8 cellular contexts compared by ENCODE assay signal in the genomic region with DNA sequence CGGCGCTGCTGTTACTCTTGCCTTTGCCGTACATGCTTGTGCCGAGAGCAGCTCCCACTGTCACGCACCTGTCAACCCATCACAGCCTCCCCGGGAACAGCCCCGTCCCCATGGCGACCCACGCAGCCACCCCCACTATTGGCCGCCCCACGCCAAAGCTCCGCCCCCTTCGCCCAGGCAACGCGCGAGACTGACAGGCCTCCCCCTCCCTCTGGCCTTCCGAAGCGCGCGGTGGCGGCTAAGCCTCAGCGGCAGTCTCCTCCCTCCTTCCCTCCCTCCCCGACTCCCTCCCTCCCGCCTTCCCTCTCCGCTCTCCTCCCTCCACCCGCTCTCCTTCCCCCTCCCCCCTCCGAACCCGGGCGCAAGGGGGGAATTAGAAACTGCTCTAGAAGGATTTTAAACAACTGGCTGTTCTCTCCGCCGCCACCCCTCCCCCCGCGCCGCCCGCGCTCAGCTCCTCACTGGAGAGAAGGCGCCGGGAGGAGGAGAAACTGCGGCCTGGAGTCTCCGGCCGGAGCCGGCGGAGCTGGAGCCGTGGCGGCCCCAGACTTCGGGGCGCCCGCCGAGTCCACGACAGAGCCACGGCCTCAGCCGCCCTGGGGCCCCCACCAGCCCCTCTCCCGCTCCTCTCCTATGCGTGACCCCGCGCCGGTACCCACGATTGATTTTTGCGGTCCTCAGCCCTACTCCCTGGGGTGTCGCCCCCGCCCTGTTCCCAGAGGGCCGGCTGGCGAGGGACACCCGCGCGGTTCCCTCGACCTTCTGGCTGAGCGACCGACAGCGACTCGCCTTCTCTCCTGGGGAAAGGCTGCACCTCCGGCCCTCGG. TPM values are rescaled to one million over a fixed set of nuclear protein-coding genes. Genes with fewer than 3 reads are reported as not detected.
DNase-seq lines count a peak whose midpoint lies in the region; ATAC-seq and TF ChIP-seq lines count a peak whose summit lies in the region.

A gene (minus strand): TSS at position 89 of the 827 bp plus-strand sequence. CDS start 55 bp downstream, at position 34.

- WGBS in SK-N-SH (ENCODE audit: low lambda C conversion rate) = 2% methylated on average over 38 of the region's 73 CpGs
- 2% methylated on average over 24 of the region's 73 CpGs for WGBS in suprapubic skin

- peak; percentile 68 for TF ChIP-seq RAD21 in SK-N-SH (IDR thresholded peaks at IDR 0.05; ENCODE audit: low read length)

- peaks cover 4% of the 10 kb centered on the region for H3F3A ChIP-seq in SK-N-SH (replicated peaks; ENCODE audit: insufficient read depth)

- no peak for TF ChIP-seq CTCF in NB4 (IDR thresholded peaks at IDR 0.05; ENCODE audit: low read depth, low read length)
- TF ChIP-seq CTCF in SK-N-SH (IDR thresholded peaks at IDR 0.05) = no peak
- TF ChIP-seq CTCF in suprapubic skin (IDR thresholded peaks at IDR 0.05) = no peak

- peak within 1 kb of the TSS; percentile 83 for H2AFZ ChIP-seq in SK-N-SH (ENCODE audit: low read depth)

- H3K9me2 ChIP-seq in SK-N-SH = no peaks in the 10 kb centered on the region

- H3K4me3 ChIP-seq in GM08714 (ENCODE audit: low read length) (peak within 1 kb of the TSS; percentile 80), NB4 (ENCODE audit: low read depth, low read length) (peak within 1 kb of the TSS; percentile 67), SK-N-SH (ENCODE audit: low read depth in 2 of 2, low read length in 1 of 2) (peak within 1 kb of the TSS; percentile 73), suprapubic skin (peak within 1 kb of the TSS; percentile 97)

- H3K4me1 ChIP-seq in SK-N-SH (ENCODE audit: control insufficient read depth in 1 of 2, insufficient read depth in 2 of 2, low read depth in 1 of 2, low read length in 1 of 2) (peaks cover 10 to 15% of the 10 kb centered on the region in 2 experiments; a peak in 3 of 4 replicates), suprapubic skin (peaks cover 60% of the 10 kb centered on the region)

- H3K4me2 ChIP-seq in SK-N-SH = peak within 1 kb of the TSS; percentile 82

- peak within 1 kb of the TSS; percentile 77 for H3K9ac ChIP-seq in SK-N-SH

- H4K20me1 ChIP-seq in SK-N-SH (ENCODE audit: insufficient read depth) = peaks cover 3% of the 10 kb centered on the region; the same call in 1 of the 2 replicates

- TF ChIP-seq EP300 in SK-N-SH (IDR thresholded peaks at IDR 0.05; ENCODE audit: borderline replicate concordance in 1 of 2, low read depth in 1 of 2, low read length in 1 of 2) (peak; percentile 99 to 100), suprapubic skin (IDR thresholded peaks at IDR 0.05) (peak; percentile 26)

- ATAC-seq in HG02571 (IDR thresholded peaks at IDR 0.05; ENCODE audit: unreplicated experiment) = peak; percentile 80

- H3K27me3 ChIP-seq in SK-N-SH (ENCODE audit: insufficient read depth) (no peaks in the 10 kb centered on the region), suprapubic skin (no peaks in the 10 kb centered on the region)

- no peaks in the 10 kb centered on the region; the same call in none of the 2 replicates for H3K79me2 ChIP-seq in SK-N-SH (ENCODE audit: insufficient read depth)

- H3K27ac ChIP-seq in SK-N-SH (ENCODE audit: low read depth in 2 of 2, low read length in 1 of 2) (peak within 1 kb of the TSS; percentile 80 to 95), suprapubic skin (peak within 1 kb of the TSS; percentile 99)

- peak within 1 kb of the TSS; percentile 92 for H3K4me3 Mint-ChIP-seq in activated naive CD4-positive, alpha-beta T cell treated with anti-CD3 and anti-CD28 coated beads, Interleukin-2, amount 50 U/mL, for 24 hours

- CTCF ChIA-PET in SK-N-SH (lab: Yijun Ruan, JAX) = interaction anchor here (0.6 to 4.0 kb wide), 21 partner anchors 9 to 474 kb away, joined by 3 to 56 read pairs (median 4); no protein-coding TSS in a partner anchor

- H3K9me3 ChIP-seq in SK-N-SH (no peaks in the 10 kb centered on the region), suprapubic skin (no peaks in the 10 kb centered on the region)

- TF ChIP-seq POLR2A in NB4 (IDR thresholded peaks at IDR 0.05; ENCODE audit: extremely low read depth, insufficient read length) (peak; percentile 35), suprapubic skin (IDR thresholded peaks at IDR 0.05) (peak in 1 of 2 donors; percentile 45)

- H3K4me1 Mint-ChIP-seq in activated naive CD4-positive, alpha-beta T cell treated with anti-CD3 and anti-CD28 coated beads, Interleukin-2, amount 50 U/mL, for 24 hours = peaks cover 34% of the 10 kb centered on the region

- H3K36me3 ChIP-seq in SK-N-SH (replicated peaks in 1 of 2; ENCODE audit: control insufficient read depth in 1 of 2, insufficient read depth in 2 of 2, low read length in 1 of 2) (no peaks in the 10 kb centered on the region), suprapubic skin (no peaks in the 10 kb centered on the region)

- POLR2A ChIA-PET in SK-N-SH (lab: Yijun Ruan, JAX) = interaction anchor here (0.7 to 2.9 kb wide), 10 partner anchors 28 to 414 kb away, joined by 3 to 97 read pairs (median 5); a partner anchor contains a TSS

- H3K36me3 Mint-ChIP-seq in activated naive CD4-positive, alpha-beta T cell treated with anti-CD3 and anti-CD28 coated beads, Interleukin-2, amount 50 U/mL, for 24 hours = no peaks in the 10 kb centered on the region

- no peaks in the 10 kb centered on the region for H3K9me3 Mint-ChIP-seq in activated naive CD4-positive, alpha-beta T cell treated with anti-CD3 and anti-CD28 coated beads, Interleukin-2, amount 50 U/mL, for 24 hours

- DNase-seq in NB4 (ENCODE audit: low read depth) (peak; percentile 98), SK-N-SH (peak; percentile 97), globus pallidus (ENCODE audit: low spot score) (peak; percentile 100), occipital lobe (lab: John Stamatoyannopoulos, UW) (peak; percentile 100), suprapubic skin (ENCODE audit: low spot score in 2 of 2) (peak; percentile 99 to 100)

- no peaks in the 10 kb centered on the region for H3K27me3 Mint-ChIP-seq in activated naive CD4-positive, alpha-beta T cell treated with anti-CD3 and anti-CD28 coated beads, Interleukin-2, amount 50 U/mL, for 24 hours

- H3K27ac Mint-ChIP-seq in activated naive CD4-positive, alpha-beta T cell treated with anti-CD3 and anti-CD28 coated beads, Interleukin-2, amount 50 U/mL, for 24 hours = peak within 1 kb of the TSS; percentile 85

TF ChIP-seq in SK-N-SH, 30 proteins besides CTCF, POLR2A, EP300 and RAD21 (continues in another document):
- TF ChIP-seq SIN3A (IDR thresholded peaks at IDR 0.05; ENCODE audit: borderline replicate concordance, low read depth, low read length) = peak; percentile 94
- peak; percentile 95 for TF ChIP-seq CHD2 (IDR thresholded peaks at IDR 0.05; ENCODE audit: low read length, partially characterized antibody)
- TF ChIP-seq, protein P1, sequence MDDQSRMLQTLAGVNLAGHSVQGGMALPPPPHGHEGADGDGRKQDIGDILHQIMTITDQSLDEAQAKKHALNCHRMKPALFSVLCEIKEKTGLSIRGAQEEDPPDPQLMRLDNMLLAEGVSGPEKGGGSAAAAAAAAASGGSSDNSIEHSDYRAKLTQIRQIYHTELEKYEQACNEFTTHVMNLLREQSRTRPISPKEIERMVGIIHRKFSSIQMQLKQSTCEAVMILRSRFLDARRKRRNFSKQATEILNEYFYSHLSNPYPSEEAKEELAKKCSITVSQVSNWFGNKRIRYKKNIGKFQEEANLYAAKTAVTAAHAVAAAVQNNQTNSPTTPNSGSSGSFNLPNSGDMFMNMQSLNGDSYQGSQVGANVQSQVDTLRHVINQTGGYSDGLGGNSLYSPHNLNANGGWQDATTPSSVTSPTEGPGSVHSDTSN (IDR thresholded peaks at IDR 0.05) = peak; percentile 98
- TF ChIP-seq YY1 (IDR thresholded peaks at IDR 0.05; ENCODE audit: low read depth) = peak; percentile 66; the same call in 1 of the 2 replicates
- TF ChIP-seq NRF1 (IDR thresholded peaks at IDR 0.05; ENCODE audit: low read depth, low read length) = no peak
- TF ChIP-seq, protein P2, sequence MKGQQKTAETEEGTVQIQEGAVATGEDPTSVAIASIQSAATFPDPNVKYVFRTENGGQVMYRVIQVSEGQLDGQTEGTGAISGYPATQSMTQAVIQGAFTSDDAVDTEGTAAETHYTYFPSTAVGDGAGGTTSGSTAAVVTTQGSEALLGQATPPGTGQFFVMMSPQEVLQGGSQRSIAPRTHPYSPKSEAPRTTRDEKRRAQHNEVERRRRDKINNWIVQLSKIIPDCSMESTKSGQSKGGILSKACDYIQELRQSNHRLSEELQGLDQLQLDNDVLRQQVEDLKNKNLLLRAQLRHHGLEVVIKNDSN (IDR thresholded peaks at IDR 0.05; ENCODE audit: borderline replicate concordance, low read depth) = peak; percentile 50; the same call in 1 of the 2 replicates
- TF ChIP-seq RCOR1 (IDR thresholded peaks at IDR 0.05; ENCODE audit: low read length) = peak; percentile 51; the same call in 1 of the 2 replicates
- TF ChIP-seq JUND (IDR thresholded peaks at IDR 0.05) = peak; percentile 91
- no peak for TF ChIP-seq GABPA (IDR thresholded peaks at IDR 0.05; ENCODE audit: low read depth)
- peak; percentile 73; the same call in 1 of the 2 replicates for TF ChIP-seq POLR2AphosphoS5 (IDR thresholded peaks at IDR 0.05; ENCODE audit: low read depth, low read length)
- TF ChIP-seq NFIC (IDR thresholded peaks at IDR 0.05; ENCODE audit: borderline replicate concordance) = peak; percentile 65
- TF ChIP-seq, protein P3, sequence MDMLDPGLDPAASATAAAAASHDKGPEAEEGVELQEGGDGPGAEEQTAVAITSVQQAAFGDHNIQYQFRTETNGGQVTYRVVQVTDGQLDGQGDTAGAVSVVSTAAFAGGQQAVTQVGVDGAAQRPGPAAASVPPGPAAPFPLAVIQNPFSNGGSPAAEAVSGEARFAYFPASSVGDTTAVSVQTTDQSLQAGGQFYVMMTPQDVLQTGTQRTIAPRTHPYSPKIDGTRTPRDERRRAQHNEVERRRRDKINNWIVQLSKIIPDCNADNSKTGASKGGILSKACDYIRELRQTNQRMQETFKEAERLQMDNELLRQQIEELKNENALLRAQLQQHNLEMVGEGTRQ (IDR thresholded peaks at IDR 0.05; ENCODE audit: borderline replicate concordance, low read depth, low read length) = no peak
- TF ChIP-seq SMC3 (IDR thresholded peaks at IDR 0.05; ENCODE audit: low read depth, low read length) = peak; percentile 61
- peak; percentile 78; the same call in 1 of the 2 replicates for TF ChIP-seq RXRA (IDR thresholded peaks at IDR 0.05; ENCODE audit: borderline replicate concordance, low read depth)
- peak; percentile 33; the same call in 1 of the 2 replicates for TF ChIP-seq FOSL2 (IDR thresholded peaks at IDR 0.05; ENCODE audit: borderline replicate concordance, low read depth)

RNA-seq across cellular contexts. Expression of the gene that starts here (rescaled TPM):
- polyA plus RNA-seq in SK-N-SH (2012; rRNA removed) = 35.3 and 52.2 TPM in 2 replicates
- polyA plus RNA-seq in SK-N-SH (2012; cell fraction: cytosol; rRNA removed) = 39.7 and 44.1 TPM in 2 replicates
- polyA plus RNA-seq in SK-N-SH (2012; cell fraction: nucleus; rRNA removed) = 30.8 and 42.2 TPM in 2 replicates
- total RNA-seq in occipital lobe (372 TPM), suprapubic skin (100 to 1,000 TPM in 1 of 4 donors, 10 to 100 TPM in 3; 54.1 to 136 (median 69.8) TPM)

Comparison
In these comparisons a context has a peak if more than half of its experiments do, and no peak if none do; other contexts are left out.
1. Peak in every context shown above with its lines: DNase-seq, ATAC-seq, H3K4me3 ChIP-seq and H3K27ac ChIP-seq.